In the genomic region with DNA sequence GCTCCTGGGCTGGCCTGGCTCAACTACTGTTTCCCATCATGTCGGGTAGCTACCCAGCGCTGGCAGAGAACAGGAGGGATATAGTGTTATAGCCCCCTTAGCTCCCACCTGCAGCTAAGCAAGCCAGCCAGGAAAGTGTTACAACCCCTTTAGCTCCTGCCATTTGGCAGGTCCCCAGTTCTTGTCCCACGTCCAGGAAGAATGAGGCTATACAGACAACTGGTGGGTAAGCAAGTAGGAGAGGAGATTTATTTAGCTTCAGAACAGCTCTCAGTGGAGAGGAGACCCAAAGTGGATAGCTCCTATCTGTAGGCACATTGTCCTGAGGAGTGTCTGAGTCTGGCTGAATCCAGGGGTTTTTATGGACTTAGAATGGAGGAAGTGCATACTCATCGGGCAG, we compare ENCODE assay signal across 16 cellular contexts.
DNase-seq lines count a peak whose midpoint lies in the region; ATAC-seq and TF ChIP-seq lines count a peak whose summit lies in the region.
"Had no signal": no experiment of that assay in that cellular context is flagged by ENCODE, and none has a peak within 500 bp of the region (broad histone marks: within the 10 kb centered on the region; RNA-seq: fewer than 3 reads in every experiment).

No MANE protein-coding gene starts in this region.

- no peaks in the 10 kb centered on the region for H3K36me3 ChIP-seq in HEK293 (ENCODE audit: control insufficient read depth in 2 of 2, insufficient read depth in 1 of 2, low read length in 2 of 2)

- no peak for ATAC-seq in stimulated activated naive CD8-positive, alpha-beta T cell treated with anti-CD3 and anti-CD28 coated beads, Interleukin-15, Interleukin-2, amounts not matched to agents 100 U/mL and 50 U/mL, for 24 hours

- no peak overlapping the region for H3K4me3 ChIP-seq in HEK293 (ENCODE audit: low read depth, low read length)

- CTCF ChIA-PET in HEK293 (lab: Yijun Ruan, JAX), result interaction anchor here (0.6 kb wide), 1 partner anchor 251 kb away, joined by 3 read pairs; no protein-coding TSS in a partner anchor

- TF ChIP-seq CTCF in HEK293 (tag by site-specific recombination; IDR thresholded peaks at IDR 0.05), result no peak

- no peak overlapping the region for H3K27ac ChIP-seq in HEK293 (ENCODE audit: extremely low read depth, low read depth, low read length)
- H3K27ac ChIP-seq: C4-2B, HL-60 had no signal

- no peaks in the 10 kb centered on the region for H3K4me1 ChIP-seq in HEK293 (ENCODE audit: control insufficient read depth, insufficient read depth, low read length)

- POLR2A ChIA-PET in HEK293 (lab: Yijun Ruan, JAX), result no interaction called here

- H3K9me3 ChIP-seq in HEK293 (ENCODE audit: control insufficient read depth, insufficient read depth, low read depth, low read length), result no peaks in the 10 kb centered on the region

- peak; percentile 2 for DNase-seq in NCI-H748 (lab: John Stamatoyannopoulos, UW; ENCODE audit: unreplicated experiment)
- DNase-seq in NCI-H748 treated with DMSO at 0.1 percent for 48 hours (lab: John Stamatoyannopoulos, UW), result no peak
- peak; percentile 16 for DNase-seq in RPMI8226
- peak; percentile 11 for DNase-seq in myocyte (ENCODE audit: low read depth)
- no peak for DNase-seq in stimulated activated naive CD8-positive, alpha-beta T cell treated with anti-CD3 and anti-CD28 coated beads, Interleukin-15, Interleukin-2, amounts not matched to agents 100 U/mL and 50 U/mL, for 24 hours
- DNase-seq in NCI-H345 (lab: John Stamatoyannopoulos, UW), result no peak
- DNase-seq: COR-L47, H9, NCI-H1436, NCI-H2081, NCI-H2227 treated with DMSO at 0.1 percent for 48 hours, NCI-H526, SIG-M5 had no signal

TF ChIP-seq in HEK293, 187 proteins besides CTCF, POLR2A, EP300 and RAD21:
- peak; percentile 69 for TF ChIP-seq SETDB1 (IDR thresholded peaks at IDR 0.05; ENCODE audit: insufficient read length, low read length)
- no peak for TF ChIP-seq ZNF23 (tag by site-specific recombination; IDR thresholded peaks at IDR 0.05; ENCODE audit: borderline replicate concordance)
- no peak for TF ChIP-seq ZNF416 (tag by site-specific recombination; IDR thresholded peaks at IDR 0.05)
- TF ChIP-seq TRIM28 (IDR thresholded peaks at IDR 0.05; ENCODE audit: borderline replicate concordance, low read length), result peak; percentile 69; the same call in 1 of the 2 replicates

Comparison
In these comparisons a context has a peak if more than half of its experiments do, and no peak if none do; other contexts are left out.
1. DNase-seq: peak in NCI-H748 (single experiment), RPMI8226 (single experiment) and myocyte (single experiment); none in NCI-H748 treated with DMSO at 0.1 percent for 48 hours (single experiment), stimulated activated naive CD8-positive, alpha-beta T cell treated with anti-CD3 and anti-CD28 coated beads, Interleukin-15, Interleukin-2, amounts not matched to agents 100 U/mL and 50 U/mL, for 24 hours (single experiment) and NCI-H345 (single experiment).